ENCODE assay signal across 1 cellular context in the genomic region with DNA sequence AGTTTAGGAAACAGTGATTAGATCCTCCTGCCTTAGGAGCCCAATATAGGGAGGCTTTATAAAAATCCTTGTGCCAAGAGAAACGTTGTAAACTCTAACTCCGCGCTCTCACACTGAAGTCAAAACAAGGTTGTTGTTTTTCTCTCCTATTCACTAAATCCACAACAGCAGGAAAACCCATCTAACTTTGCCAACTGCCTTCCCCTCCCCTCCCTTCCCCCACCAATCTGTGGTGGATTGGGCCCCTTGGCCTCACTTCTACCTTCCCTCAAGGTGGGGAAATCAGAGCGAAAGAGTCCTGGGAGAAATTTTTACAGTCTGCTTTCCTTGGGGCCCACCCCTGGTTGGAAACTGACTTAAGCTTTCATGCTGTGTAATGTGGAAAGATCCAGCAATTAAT.
TF ChIP-seq lines count a peak whose summit lies in the region.

No MANE protein-coding gene starts in this region.

TF ChIP-seq in SK-N-SH, 30 proteins besides CTCF, POLR2A, EP300 and RAD21 (continued from another document):
- TF ChIP-seq POLR2AphosphoS5 (IDR thresholded peaks at IDR 0.05; ENCODE audit: low read depth, low read length) (no peak), RCOR1 (IDR thresholded peaks at IDR 0.05; ENCODE audit: low read length) (no peak), TCF12 (IDR thresholded peaks at IDR 0.05) (no peak), ELF1 (IDR thresholded peaks at IDR 0.05) (no peak), GABPA (IDR thresholded peaks at IDR 0.05; ENCODE audit: low read depth) (no peak), TEAD4 (IDR thresholded peaks at IDR 0.05; ENCODE audit: borderline replicate concordance, insufficient read depth) (no peak), MEF2A (IDR thresholded peaks at IDR 0.05; ENCODE audit: borderline replicate concordance, low read depth) (no peak), RXRA (IDR thresholded peaks at IDR 0.05; ENCODE audit: borderline replicate concordance, low read depth) (no peak), CHD2 (IDR thresholded peaks at IDR 0.05; ENCODE audit: low read length, partially characterized antibody) (no peak), SMC3 (IDR thresholded peaks at IDR 0.05; ENCODE audit: low read depth, low read length) (no peak), RFX5 (IDR thresholded peaks at IDR 0.05; ENCODE audit: low read length) (no peak), NFIC (IDR thresholded peaks at IDR 0.05; ENCODE audit: borderline replicate concordance) (no peak)
- TF ChIP-seq, protein P1, sequence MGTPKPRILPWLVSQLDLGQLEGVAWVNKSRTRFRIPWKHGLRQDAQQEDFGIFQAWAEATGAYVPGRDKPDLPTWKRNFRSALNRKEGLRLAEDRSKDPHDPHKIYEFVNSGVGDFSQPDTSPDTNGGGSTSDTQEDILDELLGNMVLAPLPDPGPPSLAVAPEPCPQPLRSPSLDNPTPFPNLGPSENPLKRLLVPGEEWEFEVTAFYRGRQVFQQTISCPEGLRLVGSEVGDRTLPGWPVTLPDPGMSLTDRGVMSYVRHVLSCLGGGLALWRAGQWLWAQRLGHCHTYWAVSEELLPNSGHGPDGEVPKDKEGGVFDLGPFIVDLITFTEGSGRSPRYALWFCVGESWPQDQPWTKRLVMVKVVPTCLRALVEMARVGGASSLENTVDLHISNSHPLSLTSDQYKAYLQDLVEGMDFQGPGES (IDR thresholded peaks at IDR 0.05; ENCODE audit: low read depth, low read length): no peak
- TF ChIP-seq, protein P2, sequence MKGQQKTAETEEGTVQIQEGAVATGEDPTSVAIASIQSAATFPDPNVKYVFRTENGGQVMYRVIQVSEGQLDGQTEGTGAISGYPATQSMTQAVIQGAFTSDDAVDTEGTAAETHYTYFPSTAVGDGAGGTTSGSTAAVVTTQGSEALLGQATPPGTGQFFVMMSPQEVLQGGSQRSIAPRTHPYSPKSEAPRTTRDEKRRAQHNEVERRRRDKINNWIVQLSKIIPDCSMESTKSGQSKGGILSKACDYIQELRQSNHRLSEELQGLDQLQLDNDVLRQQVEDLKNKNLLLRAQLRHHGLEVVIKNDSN (IDR thresholded peaks at IDR 0.05; ENCODE audit: borderline replicate concordance, low read depth): no peak
- TF ChIP-seq, protein P3, sequence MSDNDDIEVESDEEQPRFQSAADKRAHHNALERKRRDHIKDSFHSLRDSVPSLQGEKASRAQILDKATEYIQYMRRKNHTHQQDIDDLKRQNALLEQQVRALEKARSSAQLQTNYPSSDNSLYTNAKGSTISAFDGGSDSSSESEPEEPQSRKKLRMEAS (IDR thresholded peaks at IDR 0.05; ENCODE audit: low read depth): no peak
